Comparison of ENCODE assay signal across 8 cellular contexts in the genomic region with DNA sequence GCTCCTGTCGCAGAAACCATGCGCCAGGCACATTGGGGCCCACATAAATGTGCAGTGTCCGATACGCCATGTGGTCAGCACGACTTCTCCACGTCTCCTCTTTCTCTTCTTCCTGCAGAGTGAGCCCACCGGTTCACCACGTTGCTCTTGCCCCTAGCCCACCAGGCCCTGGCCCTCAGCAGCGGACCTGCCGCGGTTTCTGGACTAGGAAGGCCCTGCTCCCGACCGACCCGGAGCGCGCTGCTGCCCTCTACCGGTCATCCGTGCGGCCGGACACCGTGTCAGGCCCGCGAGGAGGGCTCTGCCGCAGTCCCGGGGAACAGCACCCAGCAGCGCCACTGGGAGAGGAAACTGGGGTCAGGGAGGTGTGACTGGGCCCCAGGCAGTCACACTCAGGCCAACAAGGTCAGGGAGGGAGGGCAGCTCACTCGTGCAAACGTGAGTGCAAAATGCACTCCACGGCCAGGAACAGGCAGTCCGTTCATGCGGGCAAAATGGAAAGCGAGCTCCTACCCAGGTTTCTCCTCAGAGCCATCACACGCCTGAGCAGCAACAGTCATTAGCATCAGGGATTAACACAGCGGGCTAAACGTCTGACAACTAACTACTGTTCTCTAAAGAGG. TPM values are rescaled to one million over a fixed set of nuclear protein-coding genes. Genes with fewer than 3 reads are reported as not detected.
A peak's percentile ranks its signal among the peaks of the same experiment; 100 is the strongest.
DNase-seq lines count a peak whose midpoint lies in the region; ATAC-seq and TF ChIP-seq lines count a peak whose summit lies in the region.

No MANE protein-coding gene starts in this region.

- no peak overlapping the region for H3K27ac Mint-ChIP-seq in osteocyte (ENCODE audit: unreplicated experiment)

- peak overlapping the region; percentile 72 for H3K9ac ChIP-seq in NT2/D1 (ENCODE audit: insufficient read length, low read depth)

- H3K4me3 ChIP-seq in AG04450 (ENCODE audit: low read depth, low read length) (peak overlapping the region; percentile 46), NT2/D1 (ENCODE audit: insufficient read length, low read depth) (peak overlapping the region; percentile 36), transverse colon (peak overlapping the region in 1 of 4 donors; percentile 30)

- no peaks in the 10 kb centered on the region for H3K4me1 ChIP-seq in NT2/D1 (ENCODE audit: insufficient read depth, insufficient read length)
- peaks cover 4 to 16% (median 8%) of the 10 kb centered on the region in 4 donors for H3K4me1 ChIP-seq in transverse colon

- H3K36me3 Mint-ChIP-seq in osteocyte (ENCODE audit: unreplicated experiment): no peaks in the 10 kb centered on the region

- WGBS in transverse colon (ENCODE audit: low coverage in 1 of 2), 2 donors: 46 to 82% methylated on average over 8 to 35 of the region's 35 CpGs

- CTCF ChIA-PET in AG04450 (lab: Charles Lee): interaction anchor here (0.6 to 8.4 kb wide), 24 partner anchors 11 to 567 kb away, joined by 3 to 225 read pairs (median 4); partner anchors contain the start of gene FAM177B

- in situ Hi-C loops in transverse colon (cut with MboI; ENCODE audit: low pct_ligation_motif_present in 1 of 4, low pct_unique_long_range_greater_than_20kb in 1 of 4, low sequenced_read_pairs in 3 of 4): no loop called here

- peak; percentile 82 for TF ChIP-seq CTCF in AG04450 (IDR thresholded peaks at IDR 0.05; ENCODE audit: low read depth, low read length)
- TF ChIP-seq CTCF in osteocyte (IDR thresholded peaks at IDR 0.05): peak; percentile 93
- peak; percentile 65 to 88 (median 79) for TF ChIP-seq CTCF in transverse colon (IDR thresholded peaks at IDR 0.05)

- H3K9me3 ChIP-seq in AG04450 (ENCODE audit: control insufficient read depth, insufficient read depth, low read length): no peaks in the 10 kb centered on the region
- H3K9me3 ChIP-seq in NT2/D1 (ENCODE audit: insufficient read depth, low read length): no peaks in the 10 kb centered on the region
- no peaks in the 10 kb centered on the region for H3K9me3 ChIP-seq in transverse colon

- peaks cover 33% of the 10 kb centered on the region for H3K27me3 Mint-ChIP-seq in osteocyte (ENCODE audit: unreplicated experiment)

- ATAC-seq in GM21390 (IDR thresholded peaks at IDR 0.05; ENCODE audit: unreplicated experiment) (peak; percentile 63), HG02938 (IDR thresholded peaks at IDR 0.05; ENCODE audit: unreplicated experiment) (no peak)

- H3K27ac ChIP-seq in AG04450 (ENCODE audit: low read depth, low read length): no peak overlapping the region
- H3K27ac ChIP-seq in transverse colon: no peak overlapping the region

- peaks cover 29% of the 10 kb centered on the region for H3K27me3 ChIP-seq in AG04450 (ENCODE audit: control insufficient read depth, insufficient read depth, low read length)
- H3K27me3 ChIP-seq in NT2/D1 (ENCODE audit: insufficient read depth, insufficient read length): peaks cover 50% of the 10 kb centered on the region
- H3K27me3 ChIP-seq in transverse colon: no peaks in the 10 kb centered on the region

- no peak for TF ChIP-seq POLR2A in transverse colon (IDR thresholded peaks at IDR 0.05)

- peaks cover 13% of the 10 kb centered on the region for H3K4me1 Mint-ChIP-seq in osteocyte (ENCODE audit: unreplicated experiment)

- H3K9me3 Mint-ChIP-seq in osteocyte (ENCODE audit: unreplicated experiment): no peaks in the 10 kb centered on the region

- peak overlapping the region; percentile 70 for H3K4me3 Mint-ChIP-seq in osteocyte (ENCODE audit: unreplicated experiment)

- intact Hi-C loops in transverse colon (cut with DNase I; ENCODE audit: low total_unique reads): loop anchor here (10.0 kb wide), 1 partner anchor 335 kb away; no protein-coding TSS in a partner anchor

- DNase-seq in AG04450 (ENCODE audit: low read depth, low spot score): no peak
- peak; percentile 61 for DNase-seq in NT2/D1 (ENCODE audit: low read depth, low spot score)
- DNase-seq in activated T-helper 9 cell treated with anti-CD3 and anti-CD28 coated beads, Interleukin-2, amount 50 U/mL, for 16 hours (ENCODE audit: low read depth): peak; percentile 42
- DNase-seq in germinal center (ENCODE audit: low spot score): peak; percentile 65
- DNase-seq in osteocyte (ENCODE audit: extremely low spot score, unreplicated experiment): peak; percentile 92
- peak; percentile 77 for DNase-seq in transverse colon

- TF ChIP-seq EP300 in transverse colon (IDR thresholded peaks at IDR 0.05; ENCODE audit: low read depth): no peak

- H3K36me3 ChIP-seq in NT2/D1 (ENCODE audit: insufficient read depth, insufficient read length, low read length) (no peaks in the 10 kb centered on the region), transverse colon (no peaks in the 10 kb centered on the region)

- POLR2A ChIA-PET in AG04450 (lab: Yijun Ruan, JAX): no interaction called here

RNA-seq across cellular contexts. Expression of gene TLR5, which starts 13.7 kb away (rescaled TPM):
- polyA plus RNA-seq in AG04450 (2011; rRNA removed): 0.07 and 0.11 TPM in 2 replicates
- 0.05 and 0.09 TPM in 2 replicates for polyA minus RNA-seq in AG04450 (2011; rRNA and poly(A)+ RNA removed)
- total RNA-seq in osteocyte (not detected in 2 replicates), transverse colon (1 to 10 TPM in 3 of 4 donors, not detected in 1; 1.9 to 9.4 (median 3.8) TPM)
